8 cellular contexts compared by ENCODE assay signal in genomic region chr16:56603589-56603988, GRCh38. TPM values are rescaled to one million over a fixed set of nuclear protein-coding genes. Genes with fewer than 3 reads are reported as not detected.
DNase-seq lines count a peak whose midpoint lies in the region; ATAC-seq and TF ChIP-seq lines count a peak whose summit lies in the region.

No MANE protein-coding gene starts in this region.

- DNase-seq in Caki2 (ENCODE audit: low read depth) = peak; percentile 46
- peak; percentile 43 for DNase-seq in HCEC 1CT
- peak; percentile 35 to 41 for DNase-seq in SW 1271 (lab: John Stamatoyannopoulos, UW)
- peak; percentile 63 for DNase-seq in left ventricle myocardium superior
- DNase-seq in tibial nerve (ENCODE audit: low spot score in 2 of 2) = no peak
- DNase-seq in activated naive CD4-positive, alpha-beta T cell treated with anti-CD3 and anti-CD28 coated beads, Interleukin-2, amount 50 U/mL, for 72 hours (ENCODE audit: low spot score in 2 of 2) = no peak

- TF ChIP-seq CTCF in tibial nerve (IDR thresholded peaks at IDR 0.05) = peak in 3 of 5 experiments; percentile 31 to 56 (median 33)

- H3K27ac Mint-ChIP-seq in stimulated activated memory B cell treated with anti-CD40 and anti-IgM and Interleukin-4, amounts not matched to agents 10 μg/mL and 1 μg/mL and 100 μg/mL, for 72 hours = no peak overlapping the region
- no peak overlapping the region for H3K27ac Mint-ChIP-seq in activated naive CD4-positive, alpha-beta T cell treated with anti-CD3 and anti-CD28 coated beads, Interleukin-2, amount 50 U/mL, for 72 hours

- H3K27me3 Mint-ChIP-seq in stimulated activated memory B cell treated with anti-CD40 and anti-IgM and Interleukin-4, amounts not matched to agents 10 μg/mL and 1 μg/mL and 100 μg/mL, for 72 hours = peaks cover 19% of the 10 kb centered on the region

- TF ChIP-seq POLR2A in tibial nerve (IDR thresholded peaks at IDR 0.05) = no peak

- ATAC-seq in left ventricle myocardium superior (peak; percentile 27), GM18498 (IDR thresholded peaks at IDR 0.05; ENCODE audit: unreplicated experiment) (no peak)
- no peak for ATAC-seq in stimulated activated memory B cell treated with anti-CD40 and anti-IgM and Interleukin-4, amounts not matched to agents 10 μg/mL and 1 μg/mL and 100 μg/mL, for 72 hours
- no peak for ATAC-seq in activated naive CD4-positive, alpha-beta T cell treated with anti-CD3 and anti-CD28 coated beads, Interleukin-2, amount 50 U/mL, for 72 hours

- no peaks in the 10 kb centered on the region for H3K36me3 ChIP-seq in tibial nerve

- TF ChIP-seq EP300 in tibial nerve (IDR thresholded peaks at IDR 0.05) = no peak

- in situ Hi-C loops in Caki2 (cut with HindIII; ENCODE audit: low pct_unique_long_range_greater_than_20kb, low sequenced_read_pairs) = no loop called here

- no peak overlapping the region for H3K4me3 Mint-ChIP-seq in stimulated activated memory B cell treated with anti-CD40 and anti-IgM and Interleukin-4, amounts not matched to agents 10 μg/mL and 1 μg/mL and 100 μg/mL, for 72 hours

- no peaks in the 10 kb centered on the region for H3K27me3 ChIP-seq in tibial nerve

- H3K9me3 Mint-ChIP-seq in stimulated activated memory B cell treated with anti-CD40 and anti-IgM and Interleukin-4, amounts not matched to agents 10 μg/mL and 1 μg/mL and 100 μg/mL, for 72 hours = no peaks in the 10 kb centered on the region
- no peaks in the 10 kb centered on the region for H3K9me3 Mint-ChIP-seq in activated naive CD4-positive, alpha-beta T cell treated with anti-CD3 and anti-CD28 coated beads, Interleukin-2, amount 50 U/mL, for 72 hours

- H3K4me1 ChIP-seq in tibial nerve = peaks cover 0 to 31% (median 17%) of the 10 kb centered on the region in 4 donors

- no peaks in the 10 kb centered on the region for H3K9me3 ChIP-seq in tibial nerve

- H3K4me3 ChIP-seq in tibial nerve = no peak overlapping the region

- peak overlapping the region in 1 of 4 donors; percentile 53 for H3K27ac ChIP-seq in tibial nerve

- no peaks in the 10 kb centered on the region for H3K36me3 Mint-ChIP-seq in stimulated activated memory B cell treated with anti-CD40 and anti-IgM and Interleukin-4, amounts not matched to agents 10 μg/mL and 1 μg/mL and 100 μg/mL, for 72 hours
- peaks cover 0 to under 1% of the 10 kb centered on the region in 2 donors for H3K36me3 Mint-ChIP-seq in activated naive CD4-positive, alpha-beta T cell treated with anti-CD3 and anti-CD28 coated beads, Interleukin-2, amount 50 U/mL, for 72 hours

- peaks cover 18% of the 10 kb centered on the region for H3K4me1 Mint-ChIP-seq in stimulated activated memory B cell treated with anti-CD40 and anti-IgM and Interleukin-4, amounts not matched to agents 10 μg/mL and 1 μg/mL and 100 μg/mL, for 72 hours

- WGBS in tibial nerve, 2 donors = 54 to 63% methylated on average over 4 of the region's 4 CpGs

- intact Hi-C loops in left ventricle myocardium superior (cut with micrococcal nuclease) = loop anchor here (5.0 to 10.0 kb wide), 2 partner anchors 81 to 86 kb away; partner anchors contain the start of gene MT1X

RNA-seq across cellular contexts. Expression of gene MT2A, which starts 4.8 kb away (rescaled TPM):
- total RNA-seq in Caki2 (2014; rRNA removed; shearing (Covaris generic); ENCODE audit: low replicate concordance) = 149 and 195 TPM in 2 replicates
- total RNA-seq in left ventricle myocardium superior = 86.3 TPM
- 100 to 1,000 TPM; 154 to 612 (median 354) TPM for total RNA-seq in tibial nerve
- 100 to 1,000 TPM; 165 to 200 TPM for total RNA-seq in activated naive CD4-positive, alpha-beta T cell treated with anti-CD3 and anti-CD28 coated beads, Interleukin-2, amount 50 U/mL, for 72 hours

RNA-seq across cellular contexts. Expression of gene MT3, which starts 14.3 kb away (rescaled TPM):
- not detected in 2 replicates for total RNA-seq in Caki2 (2014; rRNA removed; shearing (Covaris generic); ENCODE audit: low replicate concordance)
- total RNA-seq in left ventricle myocardium superior = 3.8 TPM
- total RNA-seq in tibial nerve = 100 to 1,000 TPM in 3 of 4 donors, 10 to 100 TPM in 1; 92.4 to 291 (median 156) TPM
- total RNA-seq in activated naive CD4-positive, alpha-beta T cell treated with anti-CD3 and anti-CD28 coated beads, Interleukin-2, amount 50 U/mL, for 72 hours = 10 to 100 TPM in 1 of 2 donors, 1 to 10 TPM in 1; 1.6 to 50.8 TPM

RNA-seq across cellular contexts. Expression of gene MT1E, which starts 22.0 kb away (rescaled TPM):
- total RNA-seq in Caki2 (2014; rRNA removed; shearing (Covaris generic); ENCODE audit: low replicate concordance) = not detected in 2 replicates
- total RNA-seq in left ventricle myocardium superior (123 TPM), tibial nerve (1,000 to 10,000 TPM in 1 of 4 donors, 100 to 1,000 TPM in 3; 229 to 1,068 (median 290) TPM)
- 1 to 10 TPM; 1.6 to 8.7 TPM for total RNA-seq in activated naive CD4-positive, alpha-beta T cell treated with anti-CD3 and anti-CD28 coated beads, Interleukin-2, amount 50 U/mL, for 72 hours

RNA-seq across cellular contexts. Expression of gene MT1M, which starts 28.9 kb away (rescaled TPM):
- not detected in 2 replicates for total RNA-seq in Caki2 (2014; rRNA removed; shearing (Covaris generic); ENCODE audit: low replicate concordance)
- 6.8 TPM for total RNA-seq in left ventricle myocardium superior
- 100 to 1,000 TPM in 1 of 4 donors, 10 to 100 TPM in 3; 38.5 to 103 (median 53.2) TPM for total RNA-seq in tibial nerve
- total RNA-seq in activated naive CD4-positive, alpha-beta T cell treated with anti-CD3 and anti-CD28 coated beads, Interleukin-2, amount 50 U/mL, for 72 hours = not detected

RNA-seq across cellular contexts. Expression of gene MT1A, which starts 34.9 kb away (rescaled TPM):
- not detected in 2 replicates for total RNA-seq in Caki2 (2014; rRNA removed; shearing (Covaris generic); ENCODE audit: low replicate concordance)
- total RNA-seq in left ventricle myocardium superior (2.3 TPM), tibial nerve (100 to 1,000 TPM in 1 of 4 donors, 10 to 100 TPM in 2, not detected in 1; 18.8 to 365 (median 93.3) TPM)
- total RNA-seq in activated naive CD4-positive, alpha-beta T cell treated with anti-CD3 and anti-CD28 coated beads, Interleukin-2, amount 50 U/mL, for 72 hours = 1 to 10 TPM; 1.0 to 4.9 TPM

Comparison
In these comparisons a context has a peak if more than half of its experiments do, and no peak if none do; other contexts are left out.
1. DNase-seq: peak in Caki2 (single experiment), HCEC 1CT (single experiment), SW 1271 (2 of 2) and left ventricle myocardium superior (single experiment); none in tibial nerve (0 of 2) and activated naive CD4-positive, alpha-beta T cell treated with anti-CD3 and anti-CD28 coated beads, Interleukin-2, amount 50 U/mL, for 72 hours (0 of 2).
2. RNA of gene MT1E, which starts 22.0 kb away (total RNA-seq): 229 to 1,068 TPM in tibial nerve and 123 TPM in left ventricle myocardium superior (single experiment); 1.6 to 8.7 TPM in activated naive CD4-positive, alpha-beta T cell treated with anti-CD3 and anti-CD28 coated beads, Interleukin-2, amount 50 U/mL, for 72 hours and not detected in Caki2; every median in the first group is over 10 times any median in the second.